ENCODE assay signal across 1 cellular context in the genomic region with DNA sequence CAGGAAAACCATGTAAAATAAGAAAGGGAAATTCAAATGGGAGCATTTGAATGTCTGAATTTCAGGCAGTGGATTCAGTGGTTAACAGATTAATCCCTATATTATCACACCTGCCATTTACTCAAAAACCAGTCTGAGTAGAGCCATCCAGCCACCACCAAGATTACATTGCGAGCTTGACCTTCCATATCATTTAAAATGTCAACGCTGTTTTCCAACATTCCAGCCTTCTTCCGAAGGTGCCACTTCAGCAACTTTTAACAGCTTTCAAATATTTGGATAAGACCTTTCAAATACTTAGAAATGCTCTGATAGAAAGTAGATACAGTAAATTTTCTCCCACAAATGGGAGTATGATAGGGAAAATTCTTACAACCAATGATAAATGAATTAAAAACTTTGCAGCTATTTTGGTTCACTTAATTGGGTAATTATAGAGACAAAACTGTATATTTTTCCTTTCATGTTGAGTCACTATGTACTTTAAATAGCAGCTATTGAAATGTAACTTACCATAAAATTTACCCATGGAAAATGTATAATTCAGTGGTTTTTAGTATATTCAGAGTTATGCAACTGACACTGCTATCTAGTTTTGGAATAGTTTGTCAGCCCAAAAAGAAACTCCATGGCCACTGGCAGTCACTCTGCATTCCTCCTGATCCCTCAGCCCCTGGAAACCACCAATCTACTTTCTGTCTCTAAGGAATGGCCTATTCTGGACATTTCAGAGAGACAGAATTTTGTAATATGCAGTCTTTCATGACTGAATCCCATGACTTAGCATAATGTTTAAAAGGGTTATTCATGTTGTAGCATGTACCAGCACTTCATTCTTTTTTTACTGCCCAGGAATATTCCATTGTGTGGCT.
TF ChIP-seq lines count a peak whose summit lies in the region.

No MANE protein-coding gene starts in this region.

TF ChIP-seq in GM12878, 131 proteins besides CTCF, POLR2A, EP300 and RAD21 (continued from another document):
- TF ChIP-seq, protein P1, sequence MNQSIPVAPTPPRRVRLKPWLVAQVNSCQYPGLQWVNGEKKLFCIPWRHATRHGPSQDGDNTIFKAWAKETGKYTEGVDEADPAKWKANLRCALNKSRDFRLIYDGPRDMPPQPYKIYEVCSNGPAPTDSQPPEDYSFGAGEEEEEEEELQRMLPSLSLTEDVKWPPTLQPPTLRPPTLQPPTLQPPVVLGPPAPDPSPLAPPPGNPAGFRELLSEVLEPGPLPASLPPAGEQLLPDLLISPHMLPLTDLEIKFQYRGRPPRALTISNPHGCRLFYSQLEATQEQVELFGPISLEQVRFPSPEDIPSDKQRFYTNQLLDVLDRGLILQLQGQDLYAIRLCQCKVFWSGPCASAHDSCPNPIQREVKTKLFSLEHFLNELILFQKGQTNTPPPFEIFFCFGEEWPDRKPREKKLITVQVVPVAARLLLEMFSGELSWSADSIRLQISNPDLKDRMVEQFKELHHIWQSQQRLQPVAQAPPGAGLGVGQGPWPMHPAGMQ (IDR thresholded peaks at IDR 0.05; ENCODE audit: borderline replicate concordance) = no peak
- TF ChIP-seq ZSCAN29 (IDR thresholded peaks at IDR 0.05) = no peak
- TF ChIP-seq RCOR1 (conservative IDR thresholded peaks at IDR 0.05; ENCODE audit: low read depth, low read length) = no peak
- no peak for TF ChIP-seq BACH1 (IDR thresholded peaks at IDR 0.05; ENCODE audit: borderline replicate concordance)
- peak; percentile 89 for TF ChIP-seq MTA2 (IDR thresholded peaks at IDR 0.05; ENCODE audit: low read depth)
- TF ChIP-seq, protein P2, sequence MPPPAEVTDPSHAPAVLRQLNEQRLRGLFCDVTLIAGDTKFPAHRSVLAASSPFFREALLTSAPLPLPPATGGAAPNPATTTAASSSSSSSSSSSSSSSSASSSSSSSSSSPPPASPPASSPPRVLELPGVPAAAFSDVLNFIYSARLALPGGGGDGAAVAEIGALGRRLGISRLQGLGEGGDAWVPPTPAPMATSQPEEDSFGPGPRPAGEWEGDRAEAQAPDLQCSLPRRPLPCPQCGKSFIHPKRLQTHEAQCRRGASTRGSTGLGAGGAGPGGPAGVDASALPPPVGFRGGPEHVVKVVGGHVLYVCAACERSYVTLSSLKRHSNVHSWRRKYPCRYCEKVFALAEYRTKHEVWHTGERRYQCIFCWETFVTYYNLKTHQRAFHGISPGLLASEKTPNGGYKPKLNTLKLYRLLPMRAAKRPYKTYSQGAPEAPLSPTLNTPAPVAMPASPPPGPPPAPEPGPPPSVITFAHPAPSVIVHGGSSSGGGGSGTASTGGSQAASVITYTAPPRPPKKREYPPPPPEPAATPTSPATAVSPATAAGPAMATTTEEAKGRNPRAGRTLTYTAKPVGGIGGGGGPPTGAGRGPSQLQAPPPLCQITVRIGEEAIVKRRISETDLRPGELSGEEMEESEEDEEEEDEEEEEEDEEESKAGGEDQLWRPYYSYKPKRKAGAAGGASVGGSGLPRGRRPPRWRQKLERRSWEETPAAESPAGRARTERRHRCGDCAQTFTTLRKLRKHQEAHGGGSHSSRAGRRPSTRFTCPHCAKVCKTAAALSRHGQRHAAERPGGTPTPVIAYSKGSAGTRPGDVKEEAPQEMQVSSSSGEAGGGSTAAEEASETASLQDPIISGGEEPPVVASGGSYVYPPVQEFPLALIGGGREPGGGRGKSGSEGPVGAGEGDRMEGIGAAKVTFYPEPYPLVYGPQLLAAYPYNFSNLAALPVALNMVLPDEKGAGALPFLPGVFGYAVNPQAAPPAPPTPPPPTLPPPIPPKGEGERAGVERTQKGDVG (CRISPR knock-in tag; IDR thresholded peaks at IDR 0.05) = no peak
- no peak for TF ChIP-seq POLR2AphosphoS5 (IDR thresholded peaks at IDR 0.05; ENCODE audit: low read length)
